Comparison of ENCODE assay signal across 1 cellular context in the genomic region with DNA sequence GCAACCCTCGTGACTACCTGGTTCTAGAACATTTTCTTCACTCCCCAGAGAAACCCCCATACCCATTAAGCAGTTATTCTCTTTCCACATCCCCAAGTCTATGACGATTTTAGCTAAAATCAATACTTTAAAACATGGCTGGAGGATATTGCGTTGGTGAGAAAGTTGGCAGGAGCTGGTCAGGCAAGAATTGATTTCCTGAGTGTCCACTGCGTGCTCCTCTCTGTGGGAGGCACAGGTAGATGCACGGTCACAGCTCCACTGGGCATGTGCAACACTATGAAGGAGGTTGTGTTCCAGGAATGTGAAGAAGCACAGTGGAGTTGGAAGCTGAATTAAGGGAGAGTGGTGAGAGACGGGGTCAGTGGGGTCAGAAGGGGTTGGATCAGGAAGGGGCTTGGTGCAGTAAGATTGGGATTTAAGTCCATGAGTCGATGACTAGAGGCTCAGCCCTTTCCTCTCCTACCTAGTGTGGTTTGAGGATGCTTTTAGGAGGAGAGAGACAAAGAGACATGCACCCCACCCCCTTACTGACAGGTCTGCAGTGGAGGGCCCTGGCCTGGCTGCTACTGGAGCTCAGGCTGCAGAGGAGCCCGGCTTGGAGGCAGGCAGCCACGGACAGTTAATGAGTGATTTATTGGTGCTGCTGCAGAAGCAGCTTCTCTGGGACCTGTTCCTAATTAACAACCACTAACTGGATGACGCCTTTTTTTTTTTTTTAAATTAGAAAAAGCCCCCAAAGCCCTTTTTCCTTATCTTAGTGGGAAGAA.
TF ChIP-seq lines count a peak whose summit lies in the region.

No MANE protein-coding gene starts in this region.

TF ChIP-seq in SK-N-SH treated with all-trans-retinoic acid at 6 μM for 48 hours, 23 proteins besides CTCF, POLR2A, EP300 and RAD21 (continued from another document):
- TF ChIP-seq, protein P1, sequence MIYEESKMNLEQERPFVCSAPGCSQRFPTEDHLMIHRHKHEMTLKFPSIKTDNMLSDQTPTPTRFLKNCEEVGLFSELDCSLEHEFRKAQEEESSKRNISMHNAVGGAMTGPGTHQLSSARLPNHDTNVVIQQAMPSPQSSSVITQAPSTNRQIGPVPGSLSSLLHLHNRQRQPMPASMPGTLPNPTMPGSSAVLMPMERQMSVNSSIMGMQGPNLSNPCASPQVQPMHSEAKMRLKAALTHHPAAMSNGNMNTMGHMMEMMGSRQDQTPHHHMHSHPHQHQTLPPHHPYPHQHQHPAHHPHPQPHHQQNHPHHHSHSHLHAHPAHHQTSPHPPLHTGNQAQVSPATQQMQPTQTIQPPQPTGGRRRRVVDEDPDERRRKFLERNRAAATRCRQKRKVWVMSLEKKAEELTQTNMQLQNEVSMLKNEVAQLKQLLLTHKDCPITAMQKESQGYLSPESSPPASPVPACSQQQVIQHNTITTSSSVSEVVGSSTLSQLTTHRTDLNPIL (CRISPR knock-in tag; IDR thresholded peaks at IDR 0.05; ENCODE audit: low read depth): no peak
- TF ChIP-seq TCF4 (CRISPR knock-in tag; IDR thresholded peaks at IDR 0.05; ENCODE audit: borderline replicate concordance) (no peak), RARB (CRISPR knock-in tag; IDR thresholded peaks at IDR 0.05) (no peak), ZC3H10 (CRISPR knock-in tag; IDR thresholded peaks at IDR 0.05) (no peak), ESRRG (CRISPR knock-in tag; IDR thresholded peaks at IDR 0.05) (no peak)
- TF ChIP-seq, protein P2, sequence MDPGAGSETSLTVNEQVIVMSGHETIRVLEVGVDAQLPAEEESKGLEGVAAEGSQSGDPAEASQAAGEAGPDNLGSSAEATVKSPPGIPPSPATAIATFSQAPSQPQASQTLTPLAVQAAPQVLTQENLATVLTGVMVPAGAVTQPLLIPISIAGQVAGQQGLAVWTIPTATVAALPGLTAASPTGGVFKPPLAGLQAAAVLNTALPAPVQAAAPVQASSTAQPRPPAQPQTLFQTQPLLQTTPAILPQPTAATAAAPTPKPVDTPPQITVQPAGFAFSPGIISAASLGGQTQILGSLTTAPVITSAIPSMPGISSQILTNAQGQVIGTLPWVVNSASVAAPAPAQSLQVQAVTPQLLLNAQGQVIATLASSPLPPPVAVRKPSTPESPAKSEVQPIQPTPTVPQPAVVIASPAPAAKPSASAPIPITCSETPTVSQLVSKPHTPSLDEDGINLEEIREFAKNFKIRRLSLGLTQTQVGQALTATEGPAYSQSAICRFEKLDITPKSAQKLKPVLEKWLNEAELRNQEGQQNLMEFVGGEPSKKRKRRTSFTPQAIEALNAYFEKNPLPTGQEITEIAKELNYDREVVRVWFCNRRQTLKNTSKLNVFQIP (CRISPR knock-in tag; IDR thresholded peaks at IDR 0.05; ENCODE audit: borderline replicate concordance, low read depth): no peak
